ENCODE assay signal across 22 cellular contexts in the genomic region with DNA sequence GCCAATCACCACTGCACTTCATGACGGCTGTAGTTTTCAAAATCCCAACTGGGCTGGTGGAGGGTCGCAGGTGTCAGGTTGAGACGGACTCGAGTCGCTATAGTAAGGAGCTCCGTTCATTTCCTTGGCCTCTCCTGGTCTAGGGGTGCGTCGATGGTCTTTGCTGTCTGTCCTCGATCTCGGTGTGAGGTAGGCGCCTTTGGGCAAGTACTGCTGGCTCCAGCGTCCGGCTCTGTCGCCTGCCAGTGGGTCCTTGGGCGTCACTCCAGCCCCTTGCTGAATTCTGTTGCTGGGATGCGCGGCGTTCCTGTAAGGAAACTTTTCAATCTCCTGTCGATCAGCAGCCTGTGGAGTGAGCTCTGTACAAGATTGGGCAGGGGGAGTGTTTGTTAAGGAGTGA.
DNase-seq lines count a peak whose midpoint lies in the region; ATAC-seq, FAIRE-seq and TF ChIP-seq lines count a peak whose summit lies in the region.
"Had no signal": no experiment of that assay in that cellular context is flagged by ENCODE, and none has a peak within 500 bp of the region (broad histone marks: within the 10 kb centered on the region; RNA-seq: fewer than 3 reads in every experiment).

No MANE protein-coding gene starts in this region.

- no peak for TF ChIP-seq RAD21 in H1 (IDR thresholded peaks at IDR 0.05 in 1 of 2, conservative IDR thresholded peaks at IDR 0.05 in 1 of 2; ENCODE audit: low read depth in 2 of 2, low read length in 2 of 2)

- H3K4me3 ChIP-seq in heart right ventricle (no peak overlapping the region), H1 (ENCODE audit: extremely low read depth in 1 of 4, insufficient read depth in 2 of 4, low read depth in 3 of 4, low read length in 4 of 4) (no peak overlapping the region)
- H3K4me3 ChIP-seq: BLaER1 had no signal

- H2BK15ac ChIP-seq in H1 (ENCODE audit: low read length), result no peak overlapping the region

- no peak overlapping the region for H3K18ac ChIP-seq in H1 (ENCODE audit: extremely low read depth, low read length)

- POLR2A ChIA-PET in H1 (lab: Charles Lee; ENCODE audit: partially characterized antibody), result no interaction called here

- H3K27me3 ChIP-seq in heart right ventricle (no peaks in the 10 kb centered on the region), H1 (replicated peaks in 1 of 4; ENCODE audit: control insufficient read depth in 3 of 4, extremely low read depth in 1 of 4, insufficient read depth in 3 of 4, low read length in 3 of 4) (no peaks in the 10 kb centered on the region)
- H3K27me3 ChIP-seq: BE2C had no signal

- DNase-seq in cardiac septum (ENCODE audit: low spot score) (peak; percentile 76), heart right ventricle (no peak), HuH-7 (ENCODE audit: low spot score) (peak; percentile 54), H1 (ENCODE audit: low read depth in 1 of 2, low spot score in 2 of 2) (no peak)
- DNase-seq in effector CD4-positive, alpha-beta T cell, result no peak
- no peak for DNase-seq in stimulated activated CD4-positive, alpha-beta T cell treated with anti-CD3 and anti-CD28 coated beads, Interleukin-4, amount 100 ng/mL, for 24 hours
- DNase-seq: 8988T; ACHN; BE2C; C1 segment of cervical spinal cord; Caco-2; Calu3; CD4-positive, alpha-beta T cell; DMS79 treated with DMSO at 0.1 percent for 48 hours; GF-D8 had no signal

- FAIRE-seq in H1 (lab: Jason Lieb, UNC), result no peak
- FAIRE-seq: A204.1, D721Med, G401.6, GM12891 had no signal

- no peaks in the 10 kb centered on the region for H3K79me2 ChIP-seq in H1 (ENCODE audit: control insufficient read depth in 1 of 2, insufficient read depth in 2 of 2, low read length in 2 of 2)

- ATAC-seq in heart right ventricle (no peak), GM18868 (IDR thresholded peaks at IDR 0.05; ENCODE audit: unreplicated experiment) (no peak)
- ATAC-seq: CD8-positive, alpha-beta T cell had no signal

- no peak overlapping the region for H3K56ac ChIP-seq in H1 (replicated peaks; ENCODE audit: insufficient read length, low read depth, low read length)

- intact Hi-C loops in cardiac septum (cut with DNase I) (no loop called here), heart right ventricle (cut with DNase I) (no loop called here)

- no peak for TF ChIP-seq EP300 in H1 (IDR thresholded peaks at IDR 0.05; ENCODE audit: borderline replicate concordance in 1 of 2, low read depth in 2 of 2, low read length in 2 of 2)

- no peak overlapping the region for H2BK120ac ChIP-seq in H1 (replicated peaks; ENCODE audit: low read depth, low read length)

- H3K9ac ChIP-seq in H1 (replicated peaks in 1 of 4; ENCODE audit: extremely low read depth in 1 of 4, low read depth in 3 of 4, low read length in 3 of 4), result no peak overlapping the region
- H3K9ac ChIP-seq: BLaER1 had no signal

- H3K23me2 ChIP-seq in H1 (ENCODE audit: low read depth, low read length), result no peaks in the 10 kb centered on the region

- no peaks in the 10 kb centered on the region for H4K20me1 ChIP-seq in H1 (replicated peaks in 1 of 2; ENCODE audit: control insufficient read depth in 1 of 2, insufficient read depth in 2 of 2, low read length in 2 of 2)
- H4K20me1 ChIP-seq: BLaER1 had no signal

- H2BK20ac ChIP-seq in H1 (ENCODE audit: low read length), result no peak overlapping the region

- peak overlapping the region; percentile 7; the same call in 1 of the 2 replicates for H2AFZ ChIP-seq in H1 (ENCODE audit: low read length)

- H4K8ac ChIP-seq in H1 (ENCODE audit: extremely low read depth, insufficient read depth, low read length), result no peak overlapping the region

- H2BK12ac ChIP-seq in H1 (ENCODE audit: low read depth, low read length), result no peak overlapping the region

- no peak overlapping the region for H4K5ac ChIP-seq in H1 (ENCODE audit: insufficient read length, low read depth, low read length)

- H3K36me3 ChIP-seq in heart right ventricle, result no peaks in the 10 kb centered on the region
- H3K36me3 ChIP-seq in H1 (ENCODE audit: control insufficient read depth in 2 of 4, insufficient read depth in 4 of 4, low read length in 3 of 4), result no peaks in the 10 kb centered on the region
- H3K36me3 ChIP-seq: BE2C, BLaER1 had no signal

- no peak for TF ChIP-seq POLR2A in H1 (IDR thresholded peaks at IDR 0.05; ENCODE audit: control extremely low read depth in 1 of 2, low read depth in 2 of 2, low read length in 2 of 2)

- H2AK5ac ChIP-seq in H1 (ENCODE audit: low read depth, low read length), result no peak overlapping the region

- H3K4me2 ChIP-seq in H1 (ENCODE audit: insufficient read depth in 1 of 2, low read depth in 2 of 2, low read length in 2 of 2), result no peak overlapping the region
- H3K4me2 ChIP-seq: BLaER1 had no signal

- no peaks in the 10 kb centered on the region for H3K79me1 ChIP-seq in H1 (ENCODE audit: low read depth, low read length)

- no peak overlapping the region for H3K23ac ChIP-seq in H1 (ENCODE audit: insufficient read length)

- H3K14ac ChIP-seq in H1 (ENCODE audit: insufficient read length), result no peak overlapping the region

- CTCF ChIA-PET in H1 (lab: Charles Lee; ENCODE audit: partially characterized antibody), result interaction anchor here (2.1 kb wide), 1 partner anchor 72 kb away, joined by 8 read pairs; no protein-coding TSS in a partner anchor

- no peaks in the 10 kb centered on the region for H3K9me3 ChIP-seq in heart right ventricle
- no peaks in the 10 kb centered on the region for H3K9me3 ChIP-seq in H1 (ENCODE audit: insufficient read depth in 2 of 2, low read depth in 1 of 2, low read length in 1 of 2)
- H3K9me3 ChIP-seq: BE2C, Caco-2 had no signal

- H2BK5ac ChIP-seq in H1 (ENCODE audit: low read depth, low read length), result no peak overlapping the region

- no peak overlapping the region for H3K4ac ChIP-seq in H1 (replicated peaks; ENCODE audit: insufficient read length, low read depth, low read length)

- H3K27ac ChIP-seq in heart right ventricle (no peak overlapping the region), H1 (ENCODE audit: low read depth, low read length) (no peak overlapping the region)
- H3K27ac ChIP-seq: BLaER1 had no signal

- no peak overlapping the region for H4K91ac ChIP-seq in H1 (replicated peaks; ENCODE audit: insufficient read length, low read length)

- WGBS in heart right ventricle, 2 donors, result 91 to 93% methylated on average over 19 of the region's 19 CpGs
- 96% methylated on average over 4 of the region's 19 CpGs; no CpG with 5 or more reads in 1 of the 2 experiments for WGBS in H1 (ENCODE audit: extremely low coverage in 1 of 2, insufficient coverage in 1 of 2, insufficient read length in 1 of 2, insufficient replicate concordance in 2 of 2, low coverage in 1 of 2, low lambda C conversion rate in 2 of 2, missing lambda C conversion rate in 1 of 2), 2 experiments

- H3K4me1 ChIP-seq in heart right ventricle (no peaks in the 10 kb centered on the region), H1 (replicated peaks in 1 of 4; ENCODE audit: control insufficient read depth in 3 of 4, insufficient read depth in 4 of 4, low read length in 3 of 4) (no peaks in the 10 kb centered on the region)
- H3K4me1 ChIP-seq: BE2C, BLaER1, Caco-2 had no signal

- no peak for TF ChIP-seq CTCF in heart right ventricle (IDR thresholded peaks at IDR 0.05)
- TF ChIP-seq CTCF in H1 (IDR thresholded peaks at IDR 0.05; ENCODE audit: control extremely low read depth in 1 of 3, insufficient read depth in 1 of 3, low read depth in 1 of 3, low read length in 3 of 3), result no peak

TF ChIP-seq in H1, 55 proteins besides CTCF, POLR2A, EP300 and RAD21:
- TF ChIP-seq BRCA1 (IDR thresholded peaks at IDR 0.05; ENCODE audit: low read depth, low read length), result no peak
- TF ChIP-seq KDM5A (IDR thresholded peaks at IDR 0.05; ENCODE audit: low read length), result no peak
- TF ChIP-seq, protein P1, sequence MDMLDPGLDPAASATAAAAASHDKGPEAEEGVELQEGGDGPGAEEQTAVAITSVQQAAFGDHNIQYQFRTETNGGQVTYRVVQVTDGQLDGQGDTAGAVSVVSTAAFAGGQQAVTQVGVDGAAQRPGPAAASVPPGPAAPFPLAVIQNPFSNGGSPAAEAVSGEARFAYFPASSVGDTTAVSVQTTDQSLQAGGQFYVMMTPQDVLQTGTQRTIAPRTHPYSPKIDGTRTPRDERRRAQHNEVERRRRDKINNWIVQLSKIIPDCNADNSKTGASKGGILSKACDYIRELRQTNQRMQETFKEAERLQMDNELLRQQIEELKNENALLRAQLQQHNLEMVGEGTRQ (IDR thresholded peaks at IDR 0.05; ENCODE audit: low read length), result no peak
- no peak for TF ChIP-seq KDM1A (IDR thresholded peaks at IDR 0.05; ENCODE audit: borderline replicate concordance, low read length)
- TF ChIP-seq CHD2 (IDR thresholded peaks at IDR 0.05; ENCODE audit: low read length), result no peak
- TF ChIP-seq YY1 (IDR thresholded peaks at IDR 0.05; ENCODE audit: low read depth, low read length), result no peak
- no peak for TF ChIP-seq JUN (IDR thresholded peaks at IDR 0.05; ENCODE audit: low read depth, low read length)
- no peak for TF ChIP-seq NANOG (IDR thresholded peaks at IDR 0.05; ENCODE audit: insufficient read depth, low read depth, low read length, poor library complexity, severe bottlenecking)
- TF ChIP-seq CREB1 (IDR thresholded peaks at IDR 0.05), result no peak
- TF ChIP-seq, protein P2, sequence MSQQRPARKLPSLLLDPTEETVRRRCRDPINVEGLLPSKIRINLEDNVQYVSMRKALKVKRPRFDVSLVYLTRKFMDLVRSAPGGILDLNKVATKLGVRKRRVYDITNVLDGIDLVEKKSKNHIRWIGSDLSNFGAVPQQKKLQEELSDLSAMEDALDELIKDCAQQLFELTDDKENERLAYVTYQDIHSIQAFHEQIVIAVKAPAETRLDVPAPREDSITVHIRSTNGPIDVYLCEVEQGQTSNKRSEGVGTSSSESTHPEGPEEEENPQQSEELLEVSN (IDR thresholded peaks at IDR 0.05), result no peak
- no peak for TF ChIP-seq SUZ12 (IDR thresholded peaks at IDR 0.05; ENCODE audit: low read length)
- no peak for TF ChIP-seq CTBP2 (IDR thresholded peaks at IDR 0.05; ENCODE audit: borderline replicate concordance, insufficient read depth, insufficient read length, low read length)
- TF ChIP-seq GABPA (IDR thresholded peaks at IDR 0.05; ENCODE audit: borderline replicate concordance, insufficient read depth, low read length), result no peak
- TF ChIP-seq, protein P3, sequence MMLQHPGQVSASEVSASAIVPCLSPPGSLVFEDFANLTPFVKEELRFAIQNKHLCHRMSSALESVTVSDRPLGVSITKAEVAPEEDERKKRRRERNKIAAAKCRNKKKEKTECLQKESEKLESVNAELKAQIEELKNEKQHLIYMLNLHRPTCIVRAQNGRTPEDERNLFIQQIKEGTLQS (IDR thresholded peaks at IDR 0.05; ENCODE audit: insufficient read depth, low read depth, low read length), result no peak
- TF ChIP-seq PHF8 (conservative IDR thresholded peaks at IDR 0.05; ENCODE audit: low read depth, low read length), result no peak
- no peak for TF ChIP-seq KDM4A (IDR thresholded peaks at IDR 0.05; ENCODE audit: low read depth, low read length, severe bottlenecking)

Comparison
In these comparisons a context has a peak if more than half of its experiments do, and no peak if none do; other contexts are left out.
1. DNase-seq: peak in cardiac septum (single experiment) and HuH-7 (single experiment); none in heart right ventricle (0 of 2), H1 (0 of 2), effector CD4-positive, alpha-beta T cell (single experiment) and stimulated activated CD4-positive, alpha-beta T cell treated with anti-CD3 and anti-CD28 coated beads, Interleukin-4, amount 100 ng/mL, for 24 hours (single experiment).